Comparison of ENCODE assay signal across 8 cellular contexts in the genomic region with DNA sequence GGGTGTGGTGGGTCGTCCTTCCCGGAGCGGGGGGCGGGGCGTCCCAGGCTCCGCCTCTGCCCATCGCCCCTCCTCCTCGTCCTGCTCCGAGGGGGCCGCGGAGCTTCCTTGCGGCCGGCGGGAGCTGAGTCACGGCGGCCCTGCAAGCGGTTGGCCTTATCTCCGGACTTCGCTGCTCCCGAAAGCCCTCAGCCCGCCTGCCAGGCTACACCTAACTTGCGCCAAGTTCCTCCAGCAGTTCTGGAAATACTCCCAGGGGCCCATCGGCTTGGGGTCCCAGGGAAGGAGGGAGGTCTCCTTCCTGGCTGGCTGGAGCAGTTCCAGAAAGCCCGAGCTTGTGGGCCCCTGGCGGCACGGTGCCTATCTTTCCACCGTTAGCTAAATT. TPM values are rescaled to one million over a fixed set of nuclear protein-coding genes. Genes with fewer than 3 reads are reported as not detected.
A peak's percentile ranks its signal among the peaks of the same experiment; 100 is the strongest.
DNase-seq lines count a peak whose midpoint lies in the region; ATAC-seq and TF ChIP-seq lines count a peak whose summit lies in the region.

No MANE protein-coding gene starts in this region.

- ATAC-seq in HG02759 (IDR thresholded peaks at IDR 0.05; ENCODE audit: unreplicated experiment) (peak; percentile 87), activated B cell treated with CpG ODN at 0.5 μM for 24 hours (ENCODE audit: low read depth) (peak; percentile 82)

- H3K4me3 ChIP-seq in choroid plexus epithelial cell (ENCODE audit: low read depth, low read length) = peak overlapping the region; percentile 41

- DNase-seq in NCI-H187 (lab: John Stamatoyannopoulos, UW) (peak; percentile 27 to 48), NCI-H187 treated with DMSO at 0.1 percent for 48 hours (lab: John Stamatoyannopoulos, UW) (no peak), NCI-H1694 treated with DMSO at 0.1 percent for 48 hours (lab: John Stamatoyannopoulos, UW) (peak; percentile 17), activated B cell treated with CpG ODN at 0.5 μM for 24 hours (peak; percentile 68), choroid plexus epithelial cell (ENCODE audit: low read depth) (peak; percentile 94), kidney glomerular epithelial cell (lab: John Stamatoyannopoulos, UW) (peak; percentile 80)
- DNase-seq in stimulated activated CD4-positive, alpha-beta T cell treated with anti-CD3 and anti-CD28 coated beads, Interleukin-1b, Interleukin-23, amount 100 ng/mL, for 4 hours (ENCODE audit: low read depth in 2 of 2) = peak; percentile 23 to 51

- H3K27ac Mint-ChIP-seq in activated B cell treated with CpG ODN at 0.5 μM for 24 hours = peak overlapping the region; percentile 66

- no peaks in the 10 kb centered on the region for H3K27me3 Mint-ChIP-seq in activated B cell treated with CpG ODN at 0.5 μM for 24 hours

- H3K4me1 Mint-ChIP-seq in activated B cell treated with CpG ODN at 0.5 μM for 24 hours = peaks cover 43% of the 10 kb centered on the region

- CTCF ChIA-PET in activated B cell treated with CpG ODN at 0.5 μM for 24 hours (lab: Charles Lee) = interaction anchor here (1.1 to 1.5 kb wide), 4 partner anchors 19 to 121 kb away, joined by 3 to 4 read pairs (median 4); a partner anchor contains a TSS

- intact Hi-C loops in activated B cell treated with CpG ODN at 0.5 μM for 24 hours (cut with micrococcal nuclease) = loop anchor here (1.0 to 5.0 kb wide), 4 partner anchors 19 to 59 kb away; a partner anchor contains a TSS

- POLR2A ChIA-PET in activated B cell treated with CpG ODN at 0.5 μM for 24 hours (lab: Charles Lee) = interaction anchor here (0.7 to 3.3 kb wide), 14 partner anchors 18 to 322 kb away, joined by 3 to 34 read pairs (median 4); a partner anchor contains a TSS

- TF ChIP-seq CTCF in activated B cell treated with CpG ODN at 0.5 μM for 24 hours (IDR thresholded peaks at IDR 0.05) = no peak
- TF ChIP-seq CTCF in choroid plexus epithelial cell (conservative IDR thresholded peaks at IDR 0.05; ENCODE audit: low read depth, low read length) = peak; percentile 9

- peak overlapping the region; percentile 79 for H3K4me3 Mint-ChIP-seq in activated B cell treated with CpG ODN at 0.5 μM for 24 hours

- no peaks in the 10 kb centered on the region for H3K9me3 Mint-ChIP-seq in activated B cell treated with CpG ODN at 0.5 μM for 24 hours

- H3K36me3 Mint-ChIP-seq in activated B cell treated with CpG ODN at 0.5 μM for 24 hours (ENCODE audit: low read depth) = no peaks in the 10 kb centered on the region

RNA-seq across cellular contexts. Expression of a gene that starts 54.2 kb away (rescaled TPM):
- total RNA-seq in activated B cell treated with CpG ODN at 0.5 μM for 24 hours = 21.6 and 22.4 TPM in 2 replicates

RNA-seq across cellular contexts. Expression of a gene that starts 59.6 kb away (rescaled TPM):
- total RNA-seq in activated B cell treated with CpG ODN at 0.5 μM for 24 hours = 218 and 225 TPM in 2 replicates
